8 cellular contexts compared by ENCODE assay signal in genomic region chr19:39532233-39533002, GRCh38. TPM values are rescaled to one million over a fixed set of nuclear protein-coding genes. Genes with fewer than 3 reads are reported as not detected.
DNase-seq lines count a peak whose midpoint lies in the region; ATAC-seq, FAIRE-seq and TF ChIP-seq lines count a peak whose summit lies in the region.

Gene EID2B, minus strand, starts transcription at chr19:39532852. Its CDS starts 50 bp downstream, at chr19:39532802.

- no peaks in the 10 kb centered on the region; the same call in 1 of the 3 replicates for H3K4me1 Mint-ChIP-seq in GM23338
- H3K4me1 Mint-ChIP-seq in natural killer cell = peaks cover 8 to 13% of the 10 kb centered on the region in 2 donors

- TF ChIP-seq CTCF in GM23338 (conservative IDR thresholded peaks at IDR 0.05; ENCODE audit: low read depth in 2 of 2) (peak; percentile 76 to 100), natural killer cell (IDR thresholded peaks at IDR 0.05) (peak; percentile 90)

- H3K27me3 Mint-ChIP-seq in GM23338 (ENCODE audit: insufficient read depth, low read depth, poor library complexity) = peaks cover 11% of the 10 kb centered on the region
- H3K27me3 Mint-ChIP-seq in natural killer cell (ENCODE audit: low read depth in 2 of 2) = no peaks in the 10 kb centered on the region

- ATAC-seq in GM23338 (peak; percentile 95), natural killer cell (peak; percentile 96 to 99 (median 97))

- H3K27ac Mint-ChIP-seq in GM23338 (peak within 1 kb of the TSS; percentile 67; the same call in 1 of the 2 replicates), natural killer cell (peak within 1 kb of the TSS; percentile 79 to 86)

- H3K4me3 ChIP-seq in GM23338 = peak within 1 kb of the TSS; percentile 94

- intact Hi-C loops in natural killer cell (cut with micrococcal nuclease) = loop anchor here (1.0 to 5.0 kb wide), 4 partner anchors 58 to 410 kb away; partner anchors contain the start of gene PLEKHG2

- no peaks in the 10 kb centered on the region for H3K9me2 ChIP-seq in GM23338 (ENCODE audit: insufficient read depth)

- H3K36me3 Mint-ChIP-seq in GM23338 (ENCODE audit: low read depth) (no peaks in the 10 kb centered on the region), natural killer cell (no peaks in the 10 kb centered on the region)

- no peaks in the 10 kb centered on the region for H3K27me3 ChIP-seq in GM23338 (ENCODE audit: insufficient read depth)

- H3K79me2 ChIP-seq in GM23338 (replicated peaks; ENCODE audit: insufficient read depth) = peaks cover 16% of the 10 kb centered on the region; the same call in 1 of the 2 replicates

- no peaks in the 10 kb centered on the region for H3F3A ChIP-seq in GM23338 (replicated peaks; ENCODE audit: low read depth)

- no peaks in the 10 kb centered on the region for H3K9me3 Mint-ChIP-seq in GM23338
- no peaks in the 10 kb centered on the region for H3K9me3 Mint-ChIP-seq in natural killer cell

- peak; percentile 30 for FAIRE-seq in RCC 7860 (lab: Jason Lieb, UNC)

- peaks cover 15% of the 10 kb centered on the region; the same call in 1 of the 2 replicates for H4K20me1 ChIP-seq in GM23338 (replicated peaks; ENCODE audit: insufficient read depth)

- H2AFZ ChIP-seq in GM23338 = peak within 1 kb of the TSS; percentile 89

- H3K36me3 ChIP-seq in GM23338 (ENCODE audit: insufficient read depth) = no peaks in the 10 kb centered on the region

- H3K4me1 ChIP-seq in GM23338 (ENCODE audit: insufficient read depth) = 0 out of 2 replicates have a peak, but pooled peaks cover 3% of the 10 kb centered on the region

- peak within 1 kb of the TSS; percentile 98 for H3K4me2 ChIP-seq in GM23338

- H3K4me3 Mint-ChIP-seq in GM23338 (peak within 1 kb of the TSS; percentile 93), natural killer cell (peak within 1 kb of the TSS; percentile 93)

- H3K27ac ChIP-seq in GM23338 (ENCODE audit: low read depth) = no peak within 1 kb of the TSS

- DNase-seq in ELR (ENCODE audit: low read depth) = peak; percentile 95
- DNase-seq in GM23338 (ENCODE audit: low spot score) = peak; percentile 97
- peak; percentile 94 to 96 for DNase-seq in Kasumi-1 (lab: John Stamatoyannopoulos, UW)
- peak; percentile 89 for DNase-seq in RCC 7860 (ENCODE audit: low spot score)
- peak; percentile 82 to 94 for DNase-seq in activated T-helper 1 cell treated with anti-CD3 and anti-CD28 coated beads, Interleukin-2, amount 50 U/mL, for 16 hours (ENCODE audit: low read depth in 1 of 2, low spot score in 1 of 2)
- peak; percentile 97 for DNase-seq in fibroblast of peridontal ligament (ENCODE audit: extremely low read depth)
- peak; percentile 92 for DNase-seq in natural killer cell
- DNase-seq in stimulated activated naive CD4-positive, alpha-beta T cell (lab: John Stamatoyannopoulos, UW) = peak; percentile 81 to 96 (median 92)

TF ChIP-seq in GM23338, 12 proteins besides CTCF, POLR2A, EP300 and RAD21 (continues in another document):
- TF ChIP-seq ZNF114 (CRISPR knock-in tag; IDR thresholded peaks at IDR 0.05) (no peak), EZH2phosphoT487 (IDR thresholded peaks at IDR 0.05; ENCODE audit: unreplicated experiment) (no peak), ETS1 (IDR thresholded peaks at IDR 0.05) (0 out of 2 replicates have a peak, but pooled peaks have one; percentile 40), EZH2 (IDR thresholded peaks at IDR 0.05; ENCODE audit: low read depth, unreplicated experiment) (no peak), POLR2AphosphoS5 (IDR thresholded peaks at IDR 0.05; ENCODE audit: low read depth) (peak; percentile 94), STAT1 (IDR thresholded peaks at IDR 0.05; ENCODE audit: unreplicated experiment) (no peak), NANOG (IDR thresholded peaks at IDR 0.05; ENCODE audit: borderline replicate concordance) (no peak), REST (IDR thresholded peaks at IDR 0.05; ENCODE audit: unreplicated experiment) (no peak)

RNA-seq across cellular contexts. Expression of gene EID2B, which starts in this region (rescaled TPM):
- 2.5 and 4.7 TPM in 2 replicates for total RNA-seq in GM23338 (2014; rRNA removed; shearing (Covaris generic))
- 4.1 and 4.6 TPM in 2 replicates for polyA plus RNA-seq in GM23338 (2016; fragmentation: Nextera tagmentation; extraction: Ambion mirVana)
- 1 to 10 TPM; 4.6 to 6.7 (median 5.8) TPM for total RNA-seq in natural killer cell
